Comparison of ENCODE assay signal across 8 cellular contexts in the genomic region with DNA sequence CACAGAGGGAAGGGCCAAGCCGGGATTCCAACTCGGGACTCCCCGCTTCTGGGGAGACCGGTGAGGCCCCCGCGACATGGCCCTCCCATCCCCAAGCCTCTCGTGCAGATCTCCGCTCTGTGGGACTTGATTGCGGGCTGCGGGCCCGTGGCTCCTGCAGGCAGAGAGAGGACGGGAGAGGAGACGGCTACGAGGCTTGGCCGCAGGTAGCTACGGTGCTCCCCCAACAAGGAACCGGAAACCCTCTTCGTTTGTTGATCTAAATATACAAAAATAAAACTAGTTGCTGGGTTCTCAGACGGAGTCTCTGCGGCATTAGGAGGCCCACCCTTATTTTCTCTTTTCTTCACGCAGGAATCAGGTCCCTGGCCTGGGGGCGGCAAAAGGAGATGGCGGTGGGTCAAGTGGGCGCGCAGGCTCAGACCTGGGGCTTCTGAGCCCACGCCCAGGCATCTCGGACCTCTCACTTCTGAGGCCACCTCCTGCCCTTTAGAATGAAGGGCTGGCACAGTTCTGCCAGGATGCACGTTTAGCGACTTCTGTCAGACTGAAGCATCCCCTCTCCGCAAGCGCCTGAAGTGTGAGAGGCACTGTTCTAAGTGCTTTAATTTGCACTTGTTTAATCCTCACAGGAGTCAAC. TPM values are rescaled to one million over a fixed set of nuclear protein-coding genes. Genes with fewer than 3 reads are reported as not detected.
DNase-seq lines count a peak whose midpoint lies in the region; ATAC-seq, FAIRE-seq and TF ChIP-seq lines count a peak whose summit lies in the region.

No MANE protein-coding gene starts in this region.

- TF ChIP-seq POLR2A in A549 (IDR thresholded peaks at IDR 0.05; ENCODE audit: low read length): no peak

- H3K4me3 ChIP-seq in A549: peak overlapping the region; percentile 68
- peak overlapping the region; percentile 68 for H3K4me3 ChIP-seq in WI38 (ENCODE audit: low read depth, low read length)
- peak overlapping the region; percentile 98 for H3K4me3 ChIP-seq in naive thymus-derived CD4-positive, alpha-beta T cell (ENCODE audit: low read length)
- peak overlapping the region; percentile 62 to 77 for H3K4me3 ChIP-seq in aorta (ENCODE audit: low read length in 2 of 2)

- H3K4me1 ChIP-seq in A549 (peaks cover 12% of the 10 kb centered on the region), aorta (ENCODE audit: control insufficient read depth in 1 of 2, insufficient read depth in 2 of 2, low read length in 2 of 2) (no peaks in the 10 kb centered on the region)
- peaks cover 19 to 20% of the 10 kb centered on the region in 2 donors for H3K4me1 ChIP-seq in naive thymus-derived CD4-positive, alpha-beta T cell (ENCODE audit: control insufficient read depth in 2 of 2, insufficient read depth in 2 of 2, low read length in 2 of 2)

- intact Hi-C loops in naive thymus-derived CD4-positive, alpha-beta T cell (cut with micrococcal nuclease): loop anchor here (1.0 to 5.0 kb wide), 9 partner anchors 9 to 498 kb away; a partner anchor contains a TSS
- intact Hi-C loops in aorta (cut with DNase I): no loop called here

- POLR2A ChIA-PET in A549 (lab: Yijun Ruan, JAX): interaction anchor here (0.6 to 2.2 kb wide), 14 partner anchors 8 to 210 kb away, joined by 3 to 11 read pairs (median 4); a partner anchor contains a TSS
- POLR2A ChIA-PET in naive thymus-derived CD4-positive, alpha-beta T cell (lab: Charles Lee): interaction anchor here (0.8 to 4.5 kb wide), 19 partner anchors 10 to 500 kb away, joined by 3 to 53 read pairs (median 9); a partner anchor contains a TSS

- TF ChIP-seq CTCF in A549 (IDR thresholded peaks at IDR 0.05): no peak
- TF ChIP-seq CTCF in WI38 (IDR thresholded peaks at IDR 0.05; ENCODE audit: low read depth, low read length): no peak

- H3K4me2 ChIP-seq in A549: peak overlapping the region; percentile 91

- peaks cover 0 to 3% (median 0%) of the 10 kb centered on the region in 3 experiments for H3K36me3 ChIP-seq in naive thymus-derived CD4-positive, alpha-beta T cell (ENCODE audit: control insufficient read depth in 2 of 3, insufficient read depth in 3 of 3, low read length in 3 of 3)
- no peaks in the 10 kb centered on the region for H3K36me3 ChIP-seq in aorta (ENCODE audit: control insufficient read depth in 1 of 2, insufficient read depth in 2 of 2, low read length in 1 of 2)

- H3K36me3 Mint-ChIP-seq in effector memory CD8-positive, alpha-beta T cell (ENCODE audit: insufficient read depth): peaks cover 25% of the 10 kb centered on the region
- H3K36me3 Mint-ChIP-seq in naive thymus-derived CD4-positive, alpha-beta T cell: peaks cover 0 to 9% (median 0%) of the 10 kb centered on the region in 5 donors

- H3K27me3 ChIP-seq in naive thymus-derived CD4-positive, alpha-beta T cell (ENCODE audit: control insufficient read depth in 2 of 2, insufficient read depth in 2 of 2, low read length in 2 of 2): no peaks in the 10 kb centered on the region
- H3K27me3 ChIP-seq in aorta (ENCODE audit: control insufficient read depth in 1 of 2, insufficient read depth in 2 of 2, low read length in 1 of 2): no peaks in the 10 kb centered on the region

- H3K9me3 ChIP-seq in A549 (no peaks in the 10 kb centered on the region), aorta (ENCODE audit: control insufficient read depth, low read length) (no peaks in the 10 kb centered on the region)
- H3K9me3 ChIP-seq in naive thymus-derived CD4-positive, alpha-beta T cell (ENCODE audit: control insufficient read depth in 2 of 3, low read length in 3 of 3): no peaks in the 10 kb centered on the region

- H3K27ac Mint-ChIP-seq in effector memory CD8-positive, alpha-beta T cell: peak overlapping the region; percentile 96 to 97
- H3K27ac Mint-ChIP-seq in naive thymus-derived CD4-positive, alpha-beta T cell: peak overlapping the region; percentile 90 to 98 (median 97)

- 46% methylated on average over 27 of the region's 31 CpGs for WGBS in A549 (ENCODE audit: missing lambda C conversion rate)
- WGBS in aorta, 2 donors: 5% methylated on average over 31 of the region's 31 CpGs

- no peak for TF ChIP-seq EP300 in A549 (IDR thresholded peaks at IDR 0.05)

- no peak for FAIRE-seq in A549 (lab: Jason Lieb, UNC)

- H3K27ac ChIP-seq in A549 (peak overlapping the region; percentile 92 to 97), aorta (ENCODE audit: low read depth in 1 of 2, low read length in 2 of 2) (peak overlapping the region in 1 of 2 donors; percentile 58)
- H3K27ac ChIP-seq in naive thymus-derived CD4-positive, alpha-beta T cell (ENCODE audit: low read depth, low read length): peak overlapping the region; percentile 95

- peak overlapping the region; percentile 87 for H3K4me3 Mint-ChIP-seq in effector memory CD8-positive, alpha-beta T cell
- H3K4me3 Mint-ChIP-seq in naive thymus-derived CD4-positive, alpha-beta T cell: peak overlapping the region; percentile 86 to 95 (median 92)

- ATAC-seq in A549: peak; percentile 12 to 33; a peak in 5 of 6 replicates
- peak; percentile 17 for ATAC-seq in GM19025 (IDR thresholded peaks at IDR 0.05; ENCODE audit: low read depth, unreplicated experiment)
- ATAC-seq in HG03135 (IDR thresholded peaks at IDR 0.05; ENCODE audit: unreplicated experiment): peak; percentile 29
- ATAC-seq in effector memory CD8-positive, alpha-beta T cell (replicated peaks): peak; percentile 49
- peak; percentile 42 for ATAC-seq in naive thymus-derived CD4-positive, alpha-beta T cell
- peak; percentile 52 for ATAC-seq in aorta (ENCODE audit: low FRiP score)

- H3K9me3 Mint-ChIP-seq in effector memory CD8-positive, alpha-beta T cell: no peaks in the 10 kb centered on the region
- peaks cover 0 to 1% (median 0%) of the 10 kb centered on the region in 11 donors for H3K9me3 Mint-ChIP-seq in naive thymus-derived CD4-positive, alpha-beta T cell

- H3K4me1 Mint-ChIP-seq in effector memory CD8-positive, alpha-beta T cell (ENCODE audit: low read depth in 2 of 2): peaks cover 34 to 41% of the 10 kb centered on the region in 2 donors
- peaks cover 14 to 50% (median 40%) of the 10 kb centered on the region in 7 donors for H3K4me1 Mint-ChIP-seq in naive thymus-derived CD4-positive, alpha-beta T cell

- CTCF ChIA-PET in A549 (lab: Yijun Ruan, JAX): interaction anchor here (1.1 to 2.4 kb wide), 4 partner anchors 18 to 555 kb away, joined by 3 to 18 read pairs (median 4); no protein-coding TSS in a partner anchor
- CTCF ChIA-PET in naive thymus-derived CD4-positive, alpha-beta T cell (lab: Charles Lee): interaction anchor here (1.7 kb wide), 1 partner anchor 16 kb away, joined by 6 read pairs; no protein-coding TSS in a partner anchor

- no peak for DNase-seq in A549 (ENCODE audit: low read depth in 1 of 2, low spot score in 1 of 2)
- DNase-seq in effector memory CD8-positive, alpha-beta T cell: peak; percentile 43 to 52 (median 48)
- peak in 6 of 9 donors; percentile 66 to 83 (median 80) for DNase-seq in naive thymus-derived CD4-positive, alpha-beta T cell
- DNase-seq in aorta: no peak
- DNase-seq in NCI-H510A treated with DMSO at 0.1 percent for 48 hours (lab: John Stamatoyannopoulos, UW): no peak

- H3K27me3 Mint-ChIP-seq in effector memory CD8-positive, alpha-beta T cell: no peaks in the 10 kb centered on the region
- no peaks in the 10 kb centered on the region for H3K27me3 Mint-ChIP-seq in naive thymus-derived CD4-positive, alpha-beta T cell

- no peak for TF ChIP-seq RAD21 in A549 (conservative IDR thresholded peaks at IDR 0.05 in 1 of 2, IDR thresholded peaks at IDR 0.05 in 1 of 2)

TF ChIP-seq in A549, 52 proteins besides CTCF, POLR2A, EP300 and RAD21:
- TF ChIP-seq HOXB13 (CRISPR knock-in tag; IDR thresholded peaks at IDR 0.05; ENCODE audit: low read depth) (no peak), NPAS2 (CRISPR knock-in tag; IDR thresholded peaks at IDR 0.05; ENCODE audit: borderline replicate concordance) (no peak), GATA3 (IDR thresholded peaks at IDR 0.05; ENCODE audit: borderline replicate concordance) (no peak)

RNA-seq across cellular contexts. Expression of a gene that starts 10.9 kb away (rescaled TPM):
- 67.5 and 72.0 TPM in 2 replicates for polyA plus RNA-seq in A549 (2011; rRNA removed)
- 57.2 and 60.2 TPM in 2 replicates for polyA plus RNA-seq in A549 (2012; cell fraction: cytosol; rRNA removed)
- 30.1 and 35.9 TPM in 2 replicates for polyA plus RNA-seq in A549 (2012; cell fraction: nucleus; rRNA removed)
- polyA plus RNA-seq in A549 (2017; fragmentation: RNase III; extraction: RNeasy Plus Mini Kit Qiagen cat#74134 plus additional on column Dnase treatment): 53.6 to 65.9 TPM (median 57.2 TPM) in 3 replicates
- 47.8 and 50.6 TPM in 2 replicates for polyA minus RNA-seq in A549 (2011; rRNA and poly(A)+ RNA removed)
- 10 to 100 TPM; 35.9 to 80.0 (median 50.7) TPM for total RNA-seq in naive thymus-derived CD4-positive, alpha-beta T cell
- polyA plus RNA-seq in naive thymus-derived CD4-positive, alpha-beta T cell: 10 to 100 TPM; 35.1 to 49.0 TPM
- 10 to 100 TPM; 26.6 to 27.6 TPM for total RNA-seq in aorta
- polyA plus RNA-seq in aorta: 10 to 100 TPM; 18.2 to 30.0 TPM

Comparison
In these comparisons a context has a peak if more than half of its experiments do, and no peak if none do; other contexts are left out.
1. DNase-seq: peak in effector memory CD8-positive, alpha-beta T cell (3 of 3) and naive thymus-derived CD4-positive, alpha-beta T cell (6 of 9); none in A549 (0 of 2), aorta (0 of 2) and NCI-H510A treated with DMSO at 0.1 percent for 48 hours (single experiment).
2. intact Hi-C loops: an anchor here in naive thymus-derived CD4-positive, alpha-beta T cell (1.0 to 5.0 kb wide); none called in aorta.
3. Peak in every context shown above with its lines, with median percentiles within 50 percentile points of each other: ATAC-seq and H3K4me3 ChIP-seq.